ENCODE assay signal across 1 cellular context in genomic region chr19:33720691-33721682, GRCh38.
TF ChIP-seq lines count a peak whose summit lies in the region.

No MANE protein-coding gene starts in this region.

TF ChIP-seq in K562, 482 proteins besides CTCF, POLR2A, EP300 and RAD21:
- TF ChIP-seq KDM2B (CRISPR knock-in tag; IDR thresholded peaks at IDR 0.05) (no peak), SMC3 (conservative IDR thresholded peaks at IDR 0.05; ENCODE audit: insufficient read depth, low read depth, low read length) (0 out of 2 replicates have a peak, but pooled peaks have one; percentile 22)
TF ChIP-seq in K562: peak in this region for 1.
